9 cellular contexts compared by ENCODE assay signal in genomic region chr1:62884156-62884740, GRCh38.
"Had no signal": no experiment of that assay in that cellular context is flagged by ENCODE, and none has a peak within 500 bp of the region (broad histone marks: within the 10 kb centered on the region; RNA-seq: fewer than 3 reads in every experiment).

No MANE protein-coding gene starts in this region.

- ATAC-seq: HCT116 had no signal

- H3K9me3 ChIP-seq: HAP-1 had no signal

- H3K4me3 Mint-ChIP-seq: HFFc6, IgD-negative memory B cell had no signal

- H3K36me3 Mint-ChIP-seq: IgD-negative memory B cell had no signal

- DNase-seq: GOT3, H7, HFFc6, Kasumi-1, KG1 had no signal

- H3K27ac ChIP-seq: HL-60 had no signal

- H3K4me3 ChIP-seq: HAP-1 had no signal

- H3K4me1 Mint-ChIP-seq: IgD-negative memory B cell had no signal

- H3K27ac Mint-ChIP-seq: HFFc6, IgD-negative memory B cell had no signal

- H3K36me3 ChIP-seq: HAP-1 had no signal
